In genomic region chr19:41936416-41936850, GRCh38 we compare ENCODE assay signal across 12 cellular contexts. TPM values are rescaled to one million over a fixed set of nuclear protein-coding genes. Genes with fewer than 3 reads are reported as not detected.
A peak's percentile ranks its signal among the peaks of the same experiment; 100 is the strongest.
DNase-seq lines count a peak whose midpoint lies in the region; ATAC-seq and TF ChIP-seq lines count a peak whose summit lies in the region.
"Had no signal": no experiment of that assay in that cellular context is flagged by ENCODE, and none has a peak within 500 bp of the region (broad histone marks: within the 10 kb centered on the region; RNA-seq: fewer than 3 reads in every experiment).

No MANE protein-coding gene starts in this region.

- peak overlapping the region in 3 of 4 donors; percentile 39 to 70 (median 54) for H3K4me3 Mint-ChIP-seq in CD4-positive, CD25-positive, alpha-beta regulatory T cell
- H3K4me3 Mint-ChIP-seq: activated naive CD8-positive, alpha-beta T cell treated with anti-CD3 and anti-CD28 coated beads, Interleukin-2, amount 10 ng/mL, durations not matched to agents 7 days and 5 days had no signal

- H3K9ac ChIP-seq in fibroblast of lung (ENCODE audit: insufficient read depth, low read length), result no peak overlapping the region

- TF ChIP-seq CTCF in fibroblast of lung (conservative IDR thresholded peaks at IDR 0.05 in 1 of 2, IDR thresholded peaks at IDR 0.05 in 1 of 2; ENCODE audit: low read depth in 1 of 2, low read length in 2 of 2), result no peak

- peaks cover 31% of the 10 kb centered on the region for H3K27me3 Mint-ChIP-seq in CD4-positive, CD25-positive, alpha-beta regulatory T cell

- peak overlapping the region; percentile 35 for H3K4me2 ChIP-seq in fibroblast of lung (ENCODE audit: extremely low read depth, insufficient read depth, low read length)

- H3K79me2 ChIP-seq in fibroblast of lung (ENCODE audit: control insufficient read depth, insufficient read depth, low read length), result no peaks in the 10 kb centered on the region

- peaks cover 38% of the 10 kb centered on the region for H3K4me1 ChIP-seq in CD4-positive, CD25-positive, alpha-beta regulatory T cell (ENCODE audit: control insufficient read depth, insufficient read depth, low read length, poor library complexity, severe bottlenecking)
- peaks cover 12% of the 10 kb centered on the region for H3K4me1 ChIP-seq in fibroblast of lung (ENCODE audit: control insufficient read depth, extremely low read depth, insufficient read depth, low read length)

- H3K27me3 ChIP-seq in CD4-positive, CD25-positive, alpha-beta regulatory T cell (ENCODE audit: control insufficient read depth, insufficient read depth, low read length), result no peaks in the 10 kb centered on the region
- H3K27me3 ChIP-seq in fibroblast of lung (ENCODE audit: control insufficient read depth, insufficient read depth, low read length), result peaks cover 39% of the 10 kb centered on the region

- H3K4me1 Mint-ChIP-seq in CD4-positive, CD25-positive, alpha-beta regulatory T cell, result peaks cover 0 to 54% (median 24%) of the 10 kb centered on the region in 4 donors

- no peak overlapping the region for H3K27ac ChIP-seq in CD4-positive, CD25-positive, alpha-beta regulatory T cell (ENCODE audit: insufficient read depth, low read length, poor library complexity, severe bottlenecking)
- no peak overlapping the region for H3K27ac ChIP-seq in fibroblast of lung (ENCODE audit: insufficient read depth, low read length)
- H3K27ac ChIP-seq: esophagus muscularis mucosa, left lung, sigmoid colon had no signal

- ATAC-seq in CD4-positive, CD25-positive, alpha-beta regulatory T cell (ENCODE audit: low read depth in 2 of 2), result no peak
- no peak for ATAC-seq in GM18517 (IDR thresholded peaks at IDR 0.05; ENCODE audit: unreplicated experiment)
- ATAC-seq: left lung had no signal

- H2AFZ ChIP-seq in fibroblast of lung (ENCODE audit: low read length), result no peak overlapping the region

- no peaks in the 10 kb centered on the region for H3K36me3 Mint-ChIP-seq in CD4-positive, CD25-positive, alpha-beta regulatory T cell
- H3K36me3 Mint-ChIP-seq: activated naive CD8-positive, alpha-beta T cell treated with anti-CD3 and anti-CD28 coated beads, Interleukin-2, amount 10 ng/mL, durations not matched to agents 7 days and 5 days had no signal

- no peak overlapping the region for H3K4me3 ChIP-seq in CD4-positive, CD25-positive, alpha-beta regulatory T cell (ENCODE audit: low read depth, low read length)
- no peak overlapping the region for H3K4me3 ChIP-seq in fibroblast of lung (replicated peaks in 1 of 4; ENCODE audit: control extremely low read depth in 1 of 4, insufficient read depth in 1 of 4, low read depth in 3 of 4, low read length in 4 of 4)
- H3K4me3 ChIP-seq: left lung, sigmoid colon had no signal

- no peaks in the 10 kb centered on the region for H3K9me3 ChIP-seq in CD4-positive, CD25-positive, alpha-beta regulatory T cell (ENCODE audit: control insufficient read depth in 2 of 2, low read length in 2 of 2)
- H3K9me3 ChIP-seq in fibroblast of lung (ENCODE audit: control insufficient read depth, insufficient read depth, low read depth, low read length), result no peaks in the 10 kb centered on the region
- H3K9me3 ChIP-seq: esophagus muscularis mucosa, left lung, sigmoid colon had no signal

- H3K36me3 ChIP-seq in CD4-positive, CD25-positive, alpha-beta regulatory T cell (ENCODE audit: control insufficient read depth, insufficient read depth, low read length), result no peaks in the 10 kb centered on the region
- H3K36me3 ChIP-seq in fibroblast of lung (ENCODE audit: control insufficient read depth, insufficient read depth, low read length), result no peaks in the 10 kb centered on the region
- H3K36me3 ChIP-seq: esophagus muscularis mucosa, left lung, sigmoid colon had no signal

- peak overlapping the region; percentile 16 to 88 (median 87) for H3K27ac Mint-ChIP-seq in CD4-positive, CD25-positive, alpha-beta regulatory T cell
- H3K27ac Mint-ChIP-seq: activated naive CD8-positive, alpha-beta T cell treated with anti-CD3 and anti-CD28 coated beads, Interleukin-2, amount 10 ng/mL, durations not matched to agents 7 days and 5 days had no signal

- H4K20me1 ChIP-seq in fibroblast of lung (ENCODE audit: control insufficient read depth, extremely low read depth, insufficient read depth, low read length), result no peaks in the 10 kb centered on the region

- peaks cover 0 to 5% (median 0%) of the 10 kb centered on the region in 7 donors for H3K9me3 Mint-ChIP-seq in CD4-positive, CD25-positive, alpha-beta regulatory T cell
- H3K9me3 Mint-ChIP-seq: activated naive CD8-positive, alpha-beta T cell treated with anti-CD3 and anti-CD28 coated beads, Interleukin-2, amount 10 ng/mL, durations not matched to agents 7 days and 5 days had no signal

- no peak for DNase-seq in CD4-positive, CD25-positive, alpha-beta regulatory T cell
- peak; percentile 39 for DNase-seq in M059J (ENCODE audit: low read depth)
- no peak for DNase-seq in fibroblast of lung (ENCODE audit: low read depth in 2 of 2)
- DNase-seq in NCI-H187 (lab: John Stamatoyannopoulos, UW), result no peak
- DNase-seq in cerebellar nuclear complex (lab: John Stamatoyannopoulos, UW), result no peak
- DNase-seq: activated naive CD8-positive, alpha-beta T cell treated with anti-CD3 and anti-CD28 coated beads, Interleukin-2, amount 10 ng/mL, durations not matched to agents 7 days and 5 days; left lung; NCI-H2171 treated with DMSO at 0.1 percent for 48 hours; sigmoid colon had no signal

RNA-seq across cellular contexts. Expression of gene ERFL, which starts 8.2 kb away (rescaled TPM):
- 4.7 TPM for total RNA-seq in CD4-positive, CD25-positive, alpha-beta regulatory T cell
- polyA plus RNA-seq in CD4-positive, CD25-positive, alpha-beta regulatory T cell, result not detected
- not detected in 2 replicates for total RNA-seq in M059J (2014; rRNA removed; shearing (Covaris generic))
- under 0.01 TPM in 2 replicates for total RNA-seq in fibroblast of lung
- 0.03 TPM in 1 of 2 replicates, not detected in the other for polyA plus RNA-seq in fibroblast of lung
- not detected in 2 replicates for polyA plus RNA-seq in fibroblast of lung (2012)
- not detected in 2 replicates for polyA minus RNA-seq in fibroblast of lung (ENCODE audit: low replicate concordance)
- total RNA-seq: sigmoid colon had no signal

RNA-seq across cellular contexts. Expression of gene RABAC1, which starts 22.7 kb away (rescaled TPM):
- total RNA-seq in CD4-positive, CD25-positive, alpha-beta regulatory T cell, result 94.0 TPM
- polyA plus RNA-seq in CD4-positive, CD25-positive, alpha-beta regulatory T cell, result 100 to 1,000 TPM; 184 to 261 (median 237) TPM
- 237 and 244 TPM in 2 replicates for total RNA-seq in M059J (2014; rRNA removed; shearing (Covaris generic))
- total RNA-seq in fibroblast of lung, result 152 and 193 TPM in 2 replicates
- polyA plus RNA-seq in fibroblast of lung, result 123 and 163 TPM in 2 replicates
- 303 and 371 TPM in 2 replicates for polyA plus RNA-seq in fibroblast of lung (2012)
- polyA minus RNA-seq in fibroblast of lung (ENCODE audit: low replicate concordance), result 184 and 393 TPM in 2 replicates

RNA-seq across cellular contexts. Expression of gene ARHGEF1, which starts 53.4 kb away (rescaled TPM):
- total RNA-seq in CD4-positive, CD25-positive, alpha-beta regulatory T cell, result 1,312 TPM
- polyA plus RNA-seq in CD4-positive, CD25-positive, alpha-beta regulatory T cell, result 100 to 1,000 TPM; 162 to 187 (median 180) TPM
- total RNA-seq in M059J (2014; rRNA removed; shearing (Covaris generic)), result 41.7 and 43.9 TPM in 2 replicates
- 21.6 TPM in 2 replicates for total RNA-seq in fibroblast of lung
- polyA plus RNA-seq in fibroblast of lung, result 23.9 and 32.2 TPM in 2 replicates
- polyA plus RNA-seq in fibroblast of lung (2012), result 34.0 and 53.6 TPM in 2 replicates
- polyA minus RNA-seq in fibroblast of lung (ENCODE audit: low replicate concordance), result 19.6 and 36.9 TPM in 2 replicates

RNA-seq across cellular contexts. Expression of gene ATP1A3, which starts 57.6 kb away (rescaled TPM):
- 11.1 TPM for total RNA-seq in CD4-positive, CD25-positive, alpha-beta regulatory T cell
- polyA plus RNA-seq in CD4-positive, CD25-positive, alpha-beta regulatory T cell, result 1 to 10 TPM in 3 of 4 donors, under 1 TPM in 1; 0.92 to 3.5 (median 1.7) TPM
- total RNA-seq in M059J (2014; rRNA removed; shearing (Covaris generic)), result 0.05 TPM in 1 of 2 replicates, not detected in the other
- under 0.01 and 0.17 TPM in 2 replicates for total RNA-seq in fibroblast of lung
- polyA plus RNA-seq in fibroblast of lung, result 0.05 TPM in 1 of 2 replicates, not detected in the other
- polyA plus RNA-seq in fibroblast of lung (2012), result 0.16 and 0.20 TPM in 2 replicates
- polyA minus RNA-seq in fibroblast of lung (ENCODE audit: low replicate concordance), result 0.59 and 1.1 TPM in 2 replicates
- total RNA-seq: left lung, subcutaneous adipose tissue had no signal

RNA-seq across cellular contexts. Expression of gene CD79A, which starts 59.4 kb away (rescaled TPM):
- total RNA-seq in CD4-positive, CD25-positive, alpha-beta regulatory T cell, result 4.9 TPM
- polyA plus RNA-seq in CD4-positive, CD25-positive, alpha-beta regulatory T cell, result 10 to 100 TPM; 10.6 to 17.9 (median 16.4) TPM
- 0.12 TPM in 1 of 2 replicates, not detected in the other for total RNA-seq in M059J (2014; rRNA removed; shearing (Covaris generic))
- under 0.01 and 0.17 TPM in 2 replicates for total RNA-seq in fibroblast of lung
- polyA plus RNA-seq in fibroblast of lung, result 0.07 and 0.17 TPM in 2 replicates
- polyA plus RNA-seq in fibroblast of lung (2012), result 0.14 TPM in 1 of 2 replicates, not detected in the other
- not detected in 2 replicates for polyA minus RNA-seq in fibroblast of lung (ENCODE audit: low replicate concordance)
- total RNA-seq: sigmoid colon had no signal

Comparison
In these comparisons a context has a peak if more than half of its experiments do, and no peak if none do; other contexts are left out.
1. RNA of gene ARHGEF1, which starts 53.4 kb away (total RNA-seq): 1,312 TPM in CD4-positive, CD25-positive, alpha-beta regulatory T cell (single experiment); 41.7 to 43.9 TPM in M059J and 21.6 TPM in fibroblast of lung; every median in the first group is over 10 times any median in the second.